ENCODE assay signal across 25 cellular contexts in genomic region chr10:111824128-111824527, GRCh38.
DNase-seq lines count a peak whose midpoint lies in the region; ATAC-seq and TF ChIP-seq lines count a peak whose summit lies in the region.
"Had no signal": no experiment of that assay in that cellular context is flagged by ENCODE, and none has a peak within 500 bp of the region (broad histone marks: within the 10 kb centered on the region; RNA-seq: fewer than 3 reads in every experiment).

No MANE protein-coding gene starts in this region.

- H2AK5ac ChIP-seq in IMR-90 (ENCODE audit: low read depth, low read length) = no peak overlapping the region

- H3K36me3 ChIP-seq in IMR-90 (ENCODE audit: control insufficient read depth, insufficient read depth, low read length) (no peaks in the 10 kb centered on the region), esophagus muscularis mucosa (no peaks in the 10 kb centered on the region)
- H3K36me3 ChIP-seq: BE2C; BLaER1 treated with 17β-estradiol and CSF1 and Interleukin-3, amounts not matched to agents 10 nM and 100 nM had no signal

- no peak for ATAC-seq in IMR-90 (ENCODE audit: low read depth)
- ATAC-seq: A549, GM12878, HCT116 had no signal

- BruUV-seq in IMR-90 (replicated peaks; lab: Mats Ljungman, UMichigan) = no TSS peak

- no peak for TF ChIP-seq RAD21 in IMR-90 (IDR thresholded peaks at IDR 0.05; ENCODE audit: low read length)

- no peak overlapping the region for H3K9ac ChIP-seq in IMR-90 (ENCODE audit: low read depth, low read length)
- H3K9ac ChIP-seq: BLaER1 treated with 17β-estradiol and CSF1 and Interleukin-3, amounts not matched to agents 10 nM and 100 nM; GM23248 had no signal

- intact Hi-C loops in IMR-90 (cut with micrococcal nuclease) = no loop called here
- intact Hi-C loops in esophagus muscularis mucosa (cut with DNase I) = no loop called here
- intact Hi-C loops in posterior cingulate gyrus (cut with DNase I) = no loop called here

- 0% methylated on average over 2 of the region's 5 CpGs; no CpG with 5 or more reads in 1 of the 2 experiments for WGBS in IMR-90 (ENCODE audit: extremely low coverage in 2 of 2, insufficient read length in 1 of 2), 2 experiments
- WGBS in esophagus muscularis mucosa = 44% methylated on average over 5 of the region's 5 CpGs

- H4K91ac ChIP-seq in IMR-90 (ENCODE audit: insufficient read depth, low read depth, low read length) = no peak overlapping the region

- no peak overlapping the region for H3K4ac ChIP-seq in IMR-90 (ENCODE audit: low read depth, low read length)

- no peak overlapping the region for H2BK120ac ChIP-seq in IMR-90 (ENCODE audit: low read depth, low read length)

- H3K4me3 ChIP-seq in IMR-90 (ENCODE audit: insufficient read depth, low read depth, low read length) = no peak overlapping the region
- no peak overlapping the region for H3K4me3 ChIP-seq in esophagus muscularis mucosa
- H3K4me3 ChIP-seq: A549; BLaER1 treated with 17β-estradiol and CSF1 and Interleukin-3, amounts not matched to agents 10 nM and 100 nM; GM12878; GM23248 had no signal

- no peak overlapping the region for H2BK20ac ChIP-seq in IMR-90 (ENCODE audit: low read depth, low read length)

- H4K8ac ChIP-seq in IMR-90 (ENCODE audit: low read depth in 2 of 2, low read length in 2 of 2) = no peak overlapping the region

- no peak overlapping the region for H3K23ac ChIP-seq in IMR-90 (ENCODE audit: low read depth, low read length)

- peak overlapping the region; percentile 4 for H3K27ac Mint-ChIP-seq in mesothelial cell of epicardium
- H3K27ac Mint-ChIP-seq: CD14-positive monocyte; CD4-positive, alpha-beta T cell; CD8-positive, alpha-beta memory T cell; H9 had no signal

- H3K4me1 ChIP-seq in IMR-90 (ENCODE audit: control insufficient read depth, insufficient read depth, low read length) (no peaks in the 10 kb centered on the region), esophagus muscularis mucosa (no peaks in the 10 kb centered on the region)
- H3K4me1 ChIP-seq: A549; BE2C; BLaER1 treated with 17β-estradiol and CSF1 and Interleukin-3, amounts not matched to agents 10 nM and 100 nM had no signal

- H3K9me1 ChIP-seq in IMR-90 (ENCODE audit: insufficient read depth, low read length) = no peaks in the 10 kb centered on the region

- no peak overlapping the region for H2BK15ac ChIP-seq in IMR-90 (ENCODE audit: low read depth, low read length)

- H4K5ac ChIP-seq in IMR-90 (ENCODE audit: low read depth, low read length) = no peak overlapping the region

- in situ Hi-C loops in IMR-90 (cut with MboI; ENCODE audit: low sequenced_read_pairs) = no loop called here

- no peaks in the 10 kb centered on the region for H4K20me1 ChIP-seq in IMR-90 (ENCODE audit: insufficient read depth, low read length)
- H4K20me1 ChIP-seq: BLaER1 treated with 17β-estradiol and CSF1 and Interleukin-3, amounts not matched to agents 10 nM and 100 nM had no signal

- no peaks in the 10 kb centered on the region for H3K27me3 ChIP-seq in IMR-90 (ENCODE audit: control insufficient read depth, insufficient read depth, low read length)
- H3K27me3 ChIP-seq in esophagus muscularis mucosa = no peaks in the 10 kb centered on the region
- H3K27me3 ChIP-seq: BE2C; BLaER1 treated with 17β-estradiol and CSF1 and Interleukin-3, amounts not matched to agents 10 nM and 100 nM had no signal

- CTCF ChIA-PET in IMR-90 (lab: Yijun Ruan, JAX) = no interaction called here

- no peak overlapping the region for H3K4me3 Mint-ChIP-seq in mesothelial cell of epicardium
- H3K4me3 Mint-ChIP-seq: CD14-positive monocyte; CD4-positive, alpha-beta T cell; CD8-positive, alpha-beta memory T cell; H9 had no signal

- peaks cover 4% of the 10 kb centered on the region for H3K9me3 Mint-ChIP-seq in mesothelial cell of epicardium
- H3K9me3 Mint-ChIP-seq: CD4-positive, alpha-beta T cell had no signal

- no peak overlapping the region for H3K4me2 ChIP-seq in IMR-90 (ENCODE audit: low read depth, low read length)
- H3K4me2 ChIP-seq: A549; BLaER1 treated with 17β-estradiol and CSF1 and Interleukin-3, amounts not matched to agents 10 nM and 100 nM had no signal

- H3K14ac ChIP-seq in IMR-90 (replicated peaks; ENCODE audit: low read depth, low read length) = no peak overlapping the region

- TF ChIP-seq EP300 in esophagus muscularis mucosa (IDR thresholded peaks at IDR 0.05) = no peak

- TF ChIP-seq CTCF in IMR-90 (conservative IDR thresholded peaks at IDR 0.05; ENCODE audit: low read depth, low read length) = no peak
- no peak for TF ChIP-seq CTCF in esophagus muscularis mucosa (IDR thresholded peaks at IDR 0.05)
- no peak for TF ChIP-seq CTCF in mesothelial cell of epicardium (IDR thresholded peaks at IDR 0.05; ENCODE audit: unreplicated experiment)

- H3K18ac ChIP-seq in IMR-90 (ENCODE audit: low read depth, low read length) = no peak overlapping the region

- H3K36me3 Mint-ChIP-seq in mesothelial cell of epicardium = no peaks in the 10 kb centered on the region
- H3K36me3 Mint-ChIP-seq: CD14-positive monocyte; CD8-positive, alpha-beta memory T cell had no signal

- H3K56ac ChIP-seq in IMR-90 (ENCODE audit: extremely low read depth, insufficient read depth, low read length) = no peak overlapping the region

- TF ChIP-seq POLR2A in IMR-90 (IDR thresholded peaks at IDR 0.05; ENCODE audit: low read depth, low read length) = no peak
- no peak for TF ChIP-seq POLR2A in esophagus muscularis mucosa (IDR thresholded peaks at IDR 0.05; ENCODE audit: low read depth)

- H2AFZ ChIP-seq in IMR-90 (replicated peaks; ENCODE audit: low read length, poor library complexity) = no peak overlapping the region
- H2AFZ ChIP-seq: GM23248 had no signal

- H2BK5ac ChIP-seq in IMR-90 (ENCODE audit: low read depth, low read length, poor library complexity, severe bottlenecking) = no peak overlapping the region

- H3K27me3 Mint-ChIP-seq in mesothelial cell of epicardium (ENCODE audit: low read depth) = peaks cover 6% of the 10 kb centered on the region
- H3K27me3 Mint-ChIP-seq: CD4-positive, alpha-beta T cell had no signal

- dilution Hi-C loops in IMR-90 (cut with HindIII; ENCODE audit: low sequenced_read_pairs, unreplicated experiment) = no loop called here

- no peak for DNase-seq in IMR-90
- peak; percentile 78 for DNase-seq in esophagus muscularis mucosa (ENCODE audit: extremely low spot score)
- no peak for DNase-seq in mesothelial cell of epicardium (ENCODE audit: low spot score in 2 of 2, unreplicated experiment in 2 of 2)
- DNase-seq in posterior cingulate gyrus = peak in 7 of 10 donors; percentile 11 to 83 (median 19)
- no peak for DNase-seq in pons (ENCODE audit: low spot score)
- DNase-seq in activated CD4-positive, CD25-positive, alpha-beta regulatory T cell treated with anti-CD3 and anti-CD28 coated beads, Interleukin-2, amount 50 U/mL, for 72 hours = no peak
- DNase-seq in NCI-H2029 (lab: John Stamatoyannopoulos, UW) = no peak
- no peak for DNase-seq in HT-29 (ENCODE audit: low spot score)
- DNase-seq: 8988T; ACHN; AML-193; BE2C; CD4-positive, alpha-beta T cell; CD8-positive, alpha-beta memory T cell; DMS 273 treated with DMSO at 0.1 percent for 48 hours; DMS79; EL; GDM1; GM23248; H9 had no signal

- H3K27ac ChIP-seq in IMR-90 (ENCODE audit: insufficient read depth, low read length) (no peak overlapping the region), esophagus muscularis mucosa (replicated peaks in 1 of 4) (no peak overlapping the region)
- H3K27ac ChIP-seq: A549; BLaER1 treated with 17β-estradiol and CSF1 and Interleukin-3, amounts not matched to agents 10 nM and 100 nM; GM23248 had no signal

- POLR2A ChIA-PET in IMR-90 (lab: Charles Lee; ENCODE audit: unreplicated experiment) = no interaction called here

- H3K9me3 ChIP-seq in IMR-90 (ENCODE audit: control insufficient read depth, insufficient read depth, low read length) (peaks cover 6% of the 10 kb centered on the region), esophagus muscularis mucosa (no peaks in the 10 kb centered on the region)
- H3K9me3 ChIP-seq: A549; BE2C; BLaER1 treated with 17β-estradiol and CSF1 and Interleukin-3, amounts not matched to agents 10 nM and 100 nM had no signal

- no peaks in the 10 kb centered on the region for H3K79me1 ChIP-seq in IMR-90 (ENCODE audit: low read depth in 1 of 2, low read length in 2 of 2)

- no peaks in the 10 kb centered on the region for H3K4me1 Mint-ChIP-seq in mesothelial cell of epicardium
- H3K4me1 Mint-ChIP-seq: CD14-positive monocyte; CD8-positive, alpha-beta memory T cell; H9 had no signal

- peak overlapping the region; percentile 39 for H2AK9ac ChIP-seq in IMR-90 (replicated peaks; ENCODE audit: low read depth, low read length, poor library complexity)

TF ChIP-seq in IMR-90, 13 proteins besides CTCF, POLR2A, EP300 and RAD21:
- TF ChIP-seq CEBPB (IDR thresholded peaks at IDR 0.05; ENCODE audit: low read depth, low read length) (no peak), SMC3 (IDR thresholded peaks at IDR 0.05; ENCODE audit: low read depth, low read length) (no peak), MXI1 (IDR thresholded peaks at IDR 0.05; ENCODE audit: borderline replicate concordance, low read depth, low read length) (no peak), BHLHE40 (IDR thresholded peaks at IDR 0.05; ENCODE audit: low read depth, low read length) (no peak), MAZ (IDR thresholded peaks at IDR 0.05; ENCODE audit: borderline replicate concordance, low read depth, low read length) (no peak), RCOR1 (IDR thresholded peaks at IDR 0.05; ENCODE audit: insufficient replicate concordance, low read length) (no peak), NFE2L2 (IDR thresholded peaks at IDR 0.05; ENCODE audit: low read depth, low read length) (no peak), CHD1 (IDR thresholded peaks at IDR 0.05; ENCODE audit: low read depth, low read length) (no peak)
TF ChIP-seq in IMR-90: peak in this region for 0.

Comparison
In these comparisons a context has a peak if more than half of its experiments do, and no peak if none do; other contexts are left out.
1. DNase-seq: peak in esophagus muscularis mucosa (single experiment) and posterior cingulate gyrus (7 of 10); none in IMR-90 (single experiment), mesothelial cell of epicardium (0 of 2), pons (single experiment), activated CD4-positive, CD25-positive, alpha-beta regulatory T cell treated with anti-CD3 and anti-CD28 coated beads, Interleukin-2, amount 50 U/mL, for 72 hours (single experiment), NCI-H2029 (single experiment) and HT-29 (single experiment).